ENCODE assay signal across 1 cellular context in genomic region chr7:101170617-101171441, GRCh38.
A peak's percentile ranks its signal among the peaks of the same experiment; 100 is the strongest.
TF ChIP-seq lines count a peak whose summit lies in the region.

No MANE protein-coding gene starts in this region.

TF ChIP-seq in endothelial cell of umbilical vein, 7 proteins besides CTCF, POLR2A, EP300 and RAD21:
- TF ChIP-seq MAX (IDR thresholded peaks at IDR 0.05; ENCODE audit: insufficient read depth, insufficient read length), result no peak
- no peak for TF ChIP-seq MYC (IDR thresholded peaks at IDR 0.05; ENCODE audit: low read depth, low read length)
- peak; percentile 20 for TF ChIP-seq EZH2 (IDR thresholded peaks at IDR 0.05; ENCODE audit: borderline replicate concordance, low read depth, low read length, severe bottlenecking)
TF ChIP-seq in endothelial cell of umbilical vein: peak in this region for 1.
